ENCODE assay signal across 1 cellular context in the genomic region with DNA sequence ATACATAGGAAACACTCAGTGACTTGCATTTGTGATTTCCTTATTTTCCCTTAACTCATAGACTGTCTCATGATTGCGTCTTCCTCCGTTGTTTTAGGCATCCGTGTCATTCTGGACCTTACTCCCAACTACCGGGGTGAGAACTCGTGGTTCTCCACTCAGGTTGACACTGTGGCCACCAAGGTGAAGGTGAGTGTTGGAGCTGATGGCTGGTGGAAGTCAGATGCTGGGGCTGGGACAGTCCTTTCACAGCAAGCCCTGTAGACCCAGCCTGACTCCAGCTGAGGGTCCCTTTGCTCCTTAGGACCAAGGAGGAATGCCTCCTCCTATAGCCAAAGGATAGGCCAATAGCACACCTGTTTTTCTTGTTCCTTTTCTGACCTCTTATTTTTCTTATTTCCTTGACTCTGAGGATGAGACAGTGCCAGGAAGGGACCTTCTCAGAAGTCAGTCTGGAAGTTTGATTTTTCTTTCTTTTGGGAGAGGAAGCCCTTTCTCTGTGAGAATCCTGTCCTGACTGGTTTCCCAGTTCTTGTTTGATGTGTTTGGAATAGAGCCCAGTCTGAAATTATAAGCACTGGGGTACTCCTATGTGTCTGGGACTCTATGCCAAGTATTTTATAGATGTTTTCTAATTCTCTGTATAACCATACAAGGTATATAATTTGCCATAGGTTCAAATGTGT.
TF ChIP-seq lines count a peak whose summit lies in the region.

No MANE protein-coding gene starts in this region.

TF ChIP-seq in HCT116, 20 proteins besides CTCF, POLR2A, EP300 and RAD21:
- TF ChIP-seq POLR2AphosphoS5 (IDR thresholded peaks at IDR 0.05; ENCODE audit: low read depth, low read length) (peak; percentile 41), SP1 (IDR thresholded peaks at IDR 0.05; ENCODE audit: low read depth) (no peak), EZH2 (IDR thresholded peaks at IDR 0.05) (no peak), ATF3 (IDR thresholded peaks at IDR 0.05) (no peak)
TF ChIP-seq in HCT116: peak in this region for 1.
